In genomic region chr2:168246072-168246482, GRCh38 we compare ENCODE assay signal across 1 cellular context.
TF ChIP-seq lines count a peak whose summit lies in the region.

No MANE protein-coding gene starts in this region.

TF ChIP-seq in GM12878, 131 proteins besides CTCF, POLR2A, EP300 and RAD21 (continued from another document):
- TF ChIP-seq CUX1 (IDR thresholded peaks at IDR 0.05; ENCODE audit: insufficient replicate concordance, low read depth, low read length) (no peak), ZNF622 (IDR thresholded peaks at IDR 0.05) (no peak), SREBF1 (IDR thresholded peaks at IDR 0.05; ENCODE audit: low read length) (no peak)
TF ChIP-seq in GM12878: peak in this region for 0.
